In genomic region chr15:28853654-28854053, GRCh38 we compare ENCODE assay signal across 5 cellular contexts. TPM values are rescaled to one million over a fixed set of nuclear protein-coding genes. Genes with fewer than 3 reads are reported as not detected.
"Had no signal": no experiment of that assay in that cellular context is flagged by ENCODE, and none has a peak within 500 bp of the region (broad histone marks: within the 10 kb centered on the region; RNA-seq: fewer than 3 reads in every experiment).

No MANE protein-coding gene starts in this region.

RNA-seq across cellular contexts. Expression of gene GOLGA6L7, which starts 5.2 kb away (rescaled TPM):
- total RNA-seq: LHCN-M2, MCF 10A, Right ventricle myocardium superior, SJSA1 had no signal
- polyA plus RNA-seq: IgD-negative memory B cell had no signal

RNA-seq across cellular contexts. Expression of gene APBA2, which starts 32.1 kb away (rescaled TPM):
- total RNA-seq: LHCN-M2, MCF 10A had no signal
